ENCODE assay signal across 1 cellular context in genomic region chr6:105648276-105648675, GRCh38.
TF ChIP-seq lines count a peak whose summit lies in the region.

No MANE protein-coding gene starts in this region.

TF ChIP-seq in GM12878, 131 proteins besides CTCF, POLR2A, EP300 and RAD21 (continued from another document):
- TF ChIP-seq BCLAF1 (IDR thresholded peaks at IDR 0.05) = no peak
- TF ChIP-seq NFIC (IDR thresholded peaks at IDR 0.05; ENCODE audit: low read depth, low read length) = no peak; the same call in 1 of the 2 replicates
- no peak for TF ChIP-seq SREBF1 (IDR thresholded peaks at IDR 0.05; ENCODE audit: low read length)
- no peak for TF ChIP-seq CEBPZ (IDR thresholded peaks at IDR 0.05; ENCODE audit: low read depth, low read length)
